11 cellular contexts compared by ENCODE assay signal in genomic region chr13:98541701-98542203, GRCh38. TPM values are rescaled to one million over a fixed set of nuclear protein-coding genes. Genes with fewer than 3 reads are reported as not detected.
A peak's percentile ranks its signal among the peaks of the same experiment; 100 is the strongest.
DNase-seq lines count a peak whose midpoint lies in the region; ATAC-seq and TF ChIP-seq lines count a peak whose summit lies in the region.
"Had no signal": no experiment of that assay in that cellular context is flagged by ENCODE, and none has a peak within 500 bp of the region (broad histone marks: within the 10 kb centered on the region; RNA-seq: fewer than 3 reads in every experiment).

No MANE protein-coding gene starts in this region.

- peaks cover 0 to 10% (median 0%) of the 10 kb centered on the region in 3 donors for H3K36me3 ChIP-seq in Peyer's patch

- H3K4me3 Mint-ChIP-seq in endothelial cell (ENCODE audit: unreplicated experiment) = no peak overlapping the region

- H3K4me1 Mint-ChIP-seq in endothelial cell (ENCODE audit: unreplicated experiment) = peaks cover 52% of the 10 kb centered on the region

- DNase-seq in ELR (ENCODE audit: low read depth) (peak; percentile 54), Peyer's patch (peak in 1 of 3 donors; percentile 64), endothelial cell (ENCODE audit: low spot score) (no peak), renal cortical epithelial cell (ENCODE audit: low read depth) (peak; percentile 40), NCI-H187 treated with DMSO at 0.1 percent for 48 hours (lab: John Stamatoyannopoulos, UW) (no peak), T-helper 1 cell (no peak), OCI-M2 (lab: John Stamatoyannopoulos, UW; ENCODE audit: unreplicated experiment) (no peak)
- DNase-seq: NCI-H1417; stimulated activated CD4-positive, alpha-beta T cell treated with anti-CD3 and anti-CD28 coated beads, Interleukin-12 subunit alpha, Interleukin-12 subunit beta, amount 100 ng/mL, for 4 hours; WERI-Rb-1 had no signal

- peaks cover 9% of the 10 kb centered on the region for H3K36me3 Mint-ChIP-seq in endothelial cell (ENCODE audit: low read depth, unreplicated experiment)

- H3K27me3 ChIP-seq in Peyer's patch = no peaks in the 10 kb centered on the region

- H3K9me3 ChIP-seq in Peyer's patch = no peaks in the 10 kb centered on the region

- TF ChIP-seq CTCF in Peyer's patch (IDR thresholded peaks at IDR 0.05) (peak in 3 of 6 experiments; percentile 38 to 58 (median 50)), endothelial cell (IDR thresholded peaks at IDR 0.05; ENCODE audit: unreplicated experiment) (peak; percentile 16)

- H3K27ac ChIP-seq in Peyer's patch = peak overlapping the region in 3 of 4 donors; percentile 50 to 87 (median 78)
- H3K27ac ChIP-seq: WERI-Rb-1 had no signal

- no peaks in the 10 kb centered on the region for H3K9me3 Mint-ChIP-seq in endothelial cell (ENCODE audit: unreplicated experiment)

- peaks cover 24 to 91% (median 34%) of the 10 kb centered on the region in 4 donors for H3K4me1 ChIP-seq in Peyer's patch

- peak overlapping the region in 1 of 4 donors; percentile 6 for H3K4me3 ChIP-seq in Peyer's patch

- ATAC-seq in HG02588 (IDR thresholded peaks at IDR 0.05; ENCODE audit: unreplicated experiment) = no peak

- H3K27ac Mint-ChIP-seq in endothelial cell (ENCODE audit: unreplicated experiment) = peak overlapping the region; percentile 17

- H3K27me3 Mint-ChIP-seq in endothelial cell (ENCODE audit: unreplicated experiment) = peaks cover 3% of the 10 kb centered on the region

- no peak for TF ChIP-seq POLR2A in Peyer's patch (IDR thresholded peaks at IDR 0.05)

RNA-seq across cellular contexts. Expression of gene STK24, which starts 35.2 kb away (rescaled TPM):
- total RNA-seq in Peyer's patch (100 to 1,000 TPM in 3 of 4 donors, 10 to 100 TPM in 1; 84.2 to 137 (median 119) TPM), endothelial cell (ENCODE audit: unreplicated experiment) (92.3 TPM), renal cortical epithelial cell (82.0 and 86.3 TPM in 2 replicates)

Comparison
In these comparisons a context has a peak if more than half of its experiments do, and no peak if none do; other contexts are left out.
1. DNase-seq: peak in ELR (single experiment) and renal cortical epithelial cell (single experiment); none in endothelial cell (single experiment), NCI-H187 treated with DMSO at 0.1 percent for 48 hours (single experiment), T-helper 1 cell (0 of 5) and OCI-M2 (single experiment).